In the genomic region with DNA sequence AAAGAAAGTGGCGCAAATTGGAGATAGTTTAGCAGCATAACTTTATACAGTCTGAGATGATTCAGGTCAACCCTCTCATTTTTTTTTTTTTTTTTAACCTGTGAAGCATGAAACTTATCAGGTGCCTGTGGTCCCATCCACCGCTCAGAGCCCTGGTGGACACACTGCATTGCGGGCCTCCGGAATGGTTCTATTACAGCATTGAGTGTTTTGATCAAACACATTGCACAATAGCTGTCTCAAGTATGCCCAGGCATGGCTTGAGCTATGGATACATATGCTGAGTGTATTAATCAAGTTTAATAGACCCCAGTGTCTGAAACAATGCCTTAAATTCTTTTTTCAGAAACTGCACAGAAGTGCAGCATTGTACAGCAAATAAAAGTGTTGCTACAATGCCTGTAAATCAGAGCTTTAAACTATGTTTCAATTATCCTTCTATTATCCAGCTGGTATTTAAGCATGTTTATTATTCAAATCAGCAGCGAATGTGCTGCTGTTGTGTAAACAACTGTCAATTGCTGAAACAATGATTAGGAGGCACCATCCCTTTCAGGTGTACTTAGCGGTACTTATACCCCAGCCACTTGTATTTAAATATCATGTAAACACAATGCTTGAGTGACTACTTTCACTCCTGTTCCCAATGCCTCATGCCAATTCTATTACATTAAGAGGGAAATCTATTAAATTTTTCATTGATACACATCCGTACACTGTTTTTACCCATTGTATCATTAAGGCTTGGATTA, we compare ENCODE assay signal across 1 cellular context.
TF ChIP-seq lines count a peak whose summit lies in the region.

No MANE protein-coding gene starts in this region.

TF ChIP-seq in K562, 482 proteins besides CTCF, POLR2A, EP300 and RAD21 (continued from another document):
- TF ChIP-seq, protein P1, sequence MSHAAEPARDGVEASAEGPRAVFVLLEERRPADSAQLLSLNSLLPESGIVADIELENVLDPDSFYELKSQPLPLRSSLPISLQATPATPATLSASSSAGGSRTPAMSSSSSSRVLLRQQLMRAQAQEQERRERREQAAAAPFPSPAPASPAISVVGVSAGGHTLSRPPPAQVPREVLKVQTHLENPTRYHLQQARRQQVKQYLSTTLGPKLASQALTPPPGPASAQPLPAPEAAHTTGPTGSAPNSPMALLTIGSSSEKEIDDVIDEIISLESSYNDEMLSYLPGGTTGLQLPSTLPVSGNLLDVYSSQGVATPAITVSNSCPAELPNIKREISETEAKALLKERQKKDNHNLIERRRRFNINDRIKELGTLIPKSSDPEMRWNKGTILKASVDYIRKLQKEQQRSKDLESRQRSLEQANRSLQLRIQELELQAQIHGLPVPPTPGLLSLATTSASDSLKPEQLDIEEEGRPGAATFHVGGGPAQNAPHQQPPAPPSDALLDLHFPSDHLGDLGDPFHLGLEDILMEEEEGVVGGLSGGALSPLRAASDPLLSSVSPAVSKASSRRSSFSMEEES (CRISPR knock-in tag; IDR thresholded peaks at IDR 0.05): no peak
- TF ChIP-seq, protein P2, sequence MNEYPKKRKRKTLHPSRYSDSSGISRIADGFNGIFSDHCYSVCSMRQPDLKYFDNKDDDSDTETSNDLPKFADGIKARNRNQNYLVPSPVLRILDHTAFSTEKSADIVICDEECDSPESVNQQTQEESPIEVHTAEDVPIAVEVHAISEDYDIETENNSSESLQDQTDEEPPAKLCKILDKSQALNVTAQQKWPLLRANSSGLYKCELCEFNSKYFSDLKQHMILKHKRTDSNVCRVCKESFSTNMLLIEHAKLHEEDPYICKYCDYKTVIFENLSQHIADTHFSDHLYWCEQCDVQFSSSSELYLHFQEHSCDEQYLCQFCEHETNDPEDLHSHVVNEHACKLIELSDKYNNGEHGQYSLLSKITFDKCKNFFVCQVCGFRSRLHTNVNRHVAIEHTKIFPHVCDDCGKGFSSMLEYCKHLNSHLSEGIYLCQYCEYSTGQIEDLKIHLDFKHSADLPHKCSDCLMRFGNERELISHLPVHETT (CRISPR knock-in tag; conservative IDR thresholded peaks at IDR 0.05 in 1 of 2, IDR thresholded peaks at IDR 0.05 in 1 of 2): no peak
- no peak for TF ChIP-seq LEF1 (IDR thresholded peaks at IDR 0.05)
- TF ChIP-seq PTRF (tag; IDR thresholded peaks at IDR 0.05): no peak
TF ChIP-seq in K562: peak in this region for 2.
